ENCODE assay signal across 26 cellular contexts in the genomic region with DNA sequence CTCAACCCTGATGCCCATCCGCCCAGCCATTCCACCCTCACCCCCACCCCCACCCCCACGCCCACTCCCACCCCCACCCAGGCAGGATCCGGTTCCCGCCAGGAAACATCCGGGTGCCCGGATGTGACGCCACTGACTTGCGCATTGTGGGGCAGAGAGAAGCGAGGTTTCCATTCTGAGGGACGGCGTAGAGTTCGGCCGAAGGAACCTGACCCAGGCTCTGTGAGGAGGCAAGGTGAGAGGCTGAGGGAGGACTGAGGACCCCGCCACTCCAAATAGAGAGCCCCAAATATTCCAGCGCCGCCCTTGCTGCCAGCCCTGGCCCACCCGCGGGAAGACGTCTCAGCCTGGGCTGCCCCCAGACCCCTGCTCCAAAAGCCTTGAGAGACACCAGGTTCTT. TPM values are rescaled to one million over a fixed set of nuclear protein-coding genes. Genes with fewer than 3 reads are reported as not detected.
"Had no signal": no experiment of that assay in that cellular context is flagged by ENCODE, and none has a peak within 500 bp of the region (broad histone marks: within the 10 kb centered on the region; RNA-seq: fewer than 3 reads in every experiment).

A gene with protein sequence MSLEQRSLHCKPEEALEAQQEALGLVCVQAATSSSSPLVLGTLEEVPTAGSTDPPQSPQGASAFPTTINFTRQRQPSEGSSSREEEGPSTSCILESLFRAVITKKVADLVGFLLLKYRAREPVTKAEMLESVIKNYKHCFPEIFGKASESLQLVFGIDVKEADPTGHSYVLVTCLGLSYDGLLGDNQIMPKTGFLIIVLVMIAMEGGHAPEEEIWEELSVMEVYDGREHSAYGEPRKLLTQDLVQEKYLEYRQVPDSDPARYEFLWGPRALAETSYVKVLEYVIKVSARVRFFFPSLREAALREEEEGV (plus strand): TSS at position 154 of the 400 bp plus-strand sequence. CDS start 3,106 bp downstream, outside the sequence.

- H3K36me3 ChIP-seq: gastrocnemius medialis, heart right ventricle, sigmoid colon, tibial nerve, upper lobe of right lung had no signal

- H3K9me3 ChIP-seq: gastrocnemius medialis, heart right ventricle, sigmoid colon, testis, tibial nerve, upper lobe of right lung had no signal

- H3K4me1 ChIP-seq: gastrocnemius medialis, heart right ventricle, parathyroid adenoma, psoas muscle, sigmoid colon, testis, tibial nerve, upper lobe of right lung had no signal

- H3K4me3 Mint-ChIP-seq: naive B cell; nephron; stimulated activated naive B cell treated with anti-CD40 and anti-IgM and Interleukin-4, amounts not matched to agents 10 μg/mL and 1 μg/mL and 100 μg/mL, for 72 hours; stimulated activated naive CD8-positive, alpha-beta T cell treated with anti-CD3 and anti-CD28 coated beads, Interleukin-15, amount 100 ng/mL, for 72 hours had no signal

- H3K9me3 Mint-ChIP-seq: naive B cell; stimulated activated naive B cell treated with anti-CD40 and anti-IgM and Interleukin-4, amounts not matched to agents 10 μg/mL and 1 μg/mL and 100 μg/mL, for 72 hours; stimulated activated naive CD8-positive, alpha-beta T cell treated with anti-CD3 and anti-CD28 coated beads, Interleukin-15, amount 100 ng/mL, for 72 hours had no signal

- H3K36me3 Mint-ChIP-seq: naive B cell; stimulated activated naive B cell treated with anti-CD40 and anti-IgM and Interleukin-4, amounts not matched to agents 10 μg/mL and 1 μg/mL and 100 μg/mL, for 72 hours had no signal

- H3K27me3 Mint-ChIP-seq: stimulated activated naive CD8-positive, alpha-beta T cell treated with anti-CD3 and anti-CD28 coated beads, Interleukin-15, amount 100 ng/mL, for 72 hours had no signal

- H3K27me3 ChIP-seq: gastrocnemius medialis, sigmoid colon, testis, tibial nerve, upper lobe of right lung had no signal

- ATAC-seq: esophagus mucosa; gastrocnemius medialis; heart right ventricle; psoas muscle; stimulated activated naive B cell treated with anti-CD40 and anti-IgM and Interleukin-4, amounts not matched to agents 10 μg/mL and 1 μg/mL and 100 μg/mL, for 72 hours; stimulated activated naive CD8-positive, alpha-beta T cell treated with anti-CD3 and anti-CD28 coated beads, Interleukin-15, amount 100 ng/mL, for 72 hours; upper lobe of right lung had no signal

- H3K27ac ChIP-seq: gastrocnemius medialis, heart right ventricle, parathyroid adenoma, psoas muscle, sigmoid colon, skin epidermis, testis, tibial nerve, upper lobe of right lung had no signal

- H3K4me1 Mint-ChIP-seq: naive B cell; nephron; stimulated activated naive CD8-positive, alpha-beta T cell treated with anti-CD3 and anti-CD28 coated beads, Interleukin-15, amount 100 ng/mL, for 72 hours had no signal

- H3K4me3 ChIP-seq: gastrocnemius medialis, heart right ventricle, psoas muscle, sigmoid colon, skin epidermis, testis, tibial nerve, upper lobe of right lung had no signal

- DNase-seq: effector memory CD4-positive, alpha-beta T cell; gastrocnemius medialis; heart right ventricle; hypothalamus; kidney glomerular epithelial cell; mesendoderm; naive B cell; psoas muscle; retina; sigmoid colon; stimulated activated CD4-positive, alpha-beta T cell treated with anti-CD3 and anti-CD28 coated beads, Interleukin-2, amount 100 ng/mL, for 24 hours; stimulated activated CD4-positive, alpha-beta T cell treated with anti-CD3 and anti-CD28 coated beads, Interleukin-4, amount 100 ng/mL, for 4 hours; stimulated activated naive B cell treated with anti-CD40 and anti-IgM and Interleukin-4, amounts not matched to agents 10 μg/mL and 1 μg/mL and 100 μg/mL, for 72 hours; stimulated activated naive CD8-positive, alpha-beta T cell treated with anti-CD3 and anti-CD28 coated beads, Interleukin-15, amount 100 ng/mL, for 72 hours; testis; upper lobe of right lung had no signal

- H3K27ac Mint-ChIP-seq: nephron; stimulated activated naive B cell treated with anti-CD40 and anti-IgM and Interleukin-4, amounts not matched to agents 10 μg/mL and 1 μg/mL and 100 μg/mL, for 72 hours had no signal

RNA-seq across cellular contexts. Expression of the gene that starts here (rescaled TPM):
- total RNA-seq: esophagus mucosa, fibroblast of lung, gastrocnemius medialis, heart right ventricle, liver, lung microvascular endothelial cell, omental fat pad, psoas muscle, sigmoid colon, subcutaneous adipose tissue, tibial nerve, upper lobe of right lung had no signal
- polyA plus RNA-seq: fibroblast of lung, heart right ventricle, liver, psoas muscle, sigmoid colon had no signal
